In genomic region chr6:125512621-125513020, GRCh38 we compare ENCODE assay signal across 10 cellular contexts.
A peak's percentile ranks its signal among the peaks of the same experiment; 100 is the strongest.
DNase-seq lines count a peak whose midpoint lies in the region; ATAC-seq, FAIRE-seq and TF ChIP-seq lines count a peak whose summit lies in the region.
"Had no signal": no experiment of that assay in that cellular context is flagged by ENCODE, and none has a peak within 500 bp of the region (broad histone marks: within the 10 kb centered on the region; RNA-seq: fewer than 3 reads in every experiment).

No MANE protein-coding gene starts in this region.

- no peak for DNase-seq in cardiac muscle cell (ENCODE audit: low read depth in 1 of 2, low spot score in 1 of 2)
- no peak for DNase-seq in left cardiac atrium
- no peak for DNase-seq in HCEC 1CT
- DNase-seq in retina, result no peak
- no peak for DNase-seq in GM12892 (ENCODE audit: insufficient read length)

- intact Hi-C loops in left cardiac atrium (cut with DNase I), result no loop called here

- no peak overlapping the region for H3K4me2 ChIP-seq in SU-DHL-6 (ENCODE audit: low read depth, low read length, poor library complexity, severe bottlenecking)

- no peak for ATAC-seq in left cardiac atrium
- peak; percentile 73 for ATAC-seq in HG02884 (IDR thresholded peaks at IDR 0.05; ENCODE audit: unreplicated experiment)
- ATAC-seq in GM21423 (IDR thresholded peaks at IDR 0.05; ENCODE audit: unreplicated experiment), result no peak

- TF ChIP-seq POLR2A in GM12892 (IDR thresholded peaks at IDR 0.05; ENCODE audit: low read depth, low read length), result no peak

- no peak overlapping the region for H3K9ac ChIP-seq in SU-DHL-6 (ENCODE audit: low read length)

- H3K4me1 ChIP-seq in cardiac muscle cell (ENCODE audit: low read depth), result no peaks in the 10 kb centered on the region
- H3K4me1 ChIP-seq: right atrium auricular region had no signal

- H3K36me3 ChIP-seq in cardiac muscle cell (no peaks in the 10 kb centered on the region), SU-DHL-6 (ENCODE audit: low read length) (no peaks in the 10 kb centered on the region)
- H3K36me3 ChIP-seq: right atrium auricular region had no signal

- no peak overlapping the region for H2AFZ ChIP-seq in SU-DHL-6 (ENCODE audit: low read depth, low read length, severe bottlenecking)

- no peaks in the 10 kb centered on the region for H3K79me2 ChIP-seq in SU-DHL-6 (ENCODE audit: insufficient read depth, low read length)

- H3K27ac ChIP-seq in cardiac muscle cell (no peak overlapping the region), SU-DHL-6 (ENCODE audit: low read depth, low read length) (no peak overlapping the region)
- H3K27ac ChIP-seq: right atrium auricular region had no signal

- FAIRE-seq in GM12892 (lab: Jason Lieb, UNC), result no peak
- FAIRE-seq: G401.6 had no signal

- no peaks in the 10 kb centered on the region for H4K20me1 ChIP-seq in SU-DHL-6 (ENCODE audit: low read depth, low read length)

- no peaks in the 10 kb centered on the region for H3K9me2 ChIP-seq in SU-DHL-6 (replicated peaks; ENCODE audit: insufficient read depth, low read length)

- H3K4me3 ChIP-seq in cardiac muscle cell (no peak overlapping the region), SU-DHL-6 (ENCODE audit: insufficient read depth, low read length, poor library complexity, severe bottlenecking) (no peak overlapping the region)
- H3K4me3 ChIP-seq: right atrium auricular region had no signal

- H3F3A ChIP-seq in SU-DHL-6 (ENCODE audit: insufficient read depth), result no peaks in the 10 kb centered on the region

- H3K27me3 ChIP-seq in cardiac muscle cell, result no peaks in the 10 kb centered on the region
- no peaks in the 10 kb centered on the region for H3K27me3 ChIP-seq in SU-DHL-6 (ENCODE audit: low read length)
- H3K27me3 ChIP-seq: right atrium auricular region had no signal

- H3K9me3 ChIP-seq in cardiac muscle cell (ENCODE audit: low read depth) (no peaks in the 10 kb centered on the region), SU-DHL-6 (ENCODE audit: insufficient read depth, low read length) (no peaks in the 10 kb centered on the region)
- H3K9me3 ChIP-seq: right atrium auricular region had no signal

- TF ChIP-seq CTCF in cardiac muscle cell (IDR thresholded peaks at IDR 0.05; ENCODE audit: low read depth, low read length) (peak; percentile 28), SU-DHL-6 (IDR thresholded peaks at IDR 0.05; ENCODE audit: insufficient read depth, low read length, poor library complexity, severe bottlenecking) (peak; percentile 38)
